Comparison of ENCODE assay signal across 31 cellular contexts in the genomic region with DNA sequence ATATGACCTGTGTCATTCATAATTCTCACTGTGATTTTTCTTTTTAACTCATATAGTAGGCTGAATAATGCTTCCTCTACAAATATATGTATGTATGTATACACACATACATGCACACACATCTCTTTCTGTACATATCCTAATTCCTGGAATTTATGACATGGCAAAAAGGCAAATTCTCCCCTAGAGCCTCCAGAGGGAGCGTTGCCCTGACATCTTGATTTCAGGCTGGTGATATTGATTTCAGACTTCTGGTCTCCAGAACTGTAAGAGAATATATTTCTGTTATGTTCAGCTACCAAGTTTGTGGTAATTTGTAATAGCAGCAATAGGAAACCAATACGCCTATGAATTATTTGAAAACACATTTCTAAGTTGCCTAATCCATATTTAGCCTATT.
DNase-seq lines count a peak whose midpoint lies in the region; ATAC-seq and TF ChIP-seq lines count a peak whose summit lies in the region.
"Had no signal": no experiment of that assay in that cellular context is flagged by ENCODE, and none has a peak within 500 bp of the region (broad histone marks: within the 10 kb centered on the region; RNA-seq: fewer than 3 reads in every experiment).

No MANE protein-coding gene starts in this region.

- DNase-seq in AG09309 (ENCODE audit: low read depth) (no peak), HFF-Myc (ENCODE audit: extremely low read depth, low read depth) (no peak), brain microvascular endothelial cell (no peak), foreskin keratinocyte (no peak), right atrium auricular region (ENCODE audit: low spot score) (no peak)
- DNase-seq in activated CD8-positive, alpha-beta memory T cell treated with anti-CD3 and anti-CD28 coated beads, Interleukin-2, amount 10 ng/mL, durations not matched to agents 7 days and 5 days: no peak
- DNase-seq: activated CD4-positive, alpha-beta T cell treated with anti-CD3 and anti-CD28 coated beads, Interleukin-2, amount 10 ng/mL, durations not matched to agents 24 days and 14 days; activated CD8-positive, alpha-beta memory T cell treated with anti-CD3 and anti-CD28 coated beads for 24 hours; colonic mucosa; effector CD8-positive, alpha-beta T cell; foreskin melanocyte; heart right ventricle; left ventricle myocardium inferior; mesendoderm; MV-4-11; NCI-H1436; NCI-H2081; NCI-H2227 treated with DMSO at 0.1 percent for 48 hours; NCI-H748 treated with DMSO at 0.1 percent for 48 hours; SIG-M5; stimulated activated CD4-positive, alpha-beta T cell treated with anti-CD3 and anti-CD28 coated beads, Interleukin-4, amount 100 ng/mL, for 1 hour; T-cell; thyroid gland had no signal

- no peaks in the 10 kb centered on the region for H3K36me3 Mint-ChIP-seq in activated CD8-positive, alpha-beta memory T cell treated with anti-CD3 and anti-CD28 coated beads, Interleukin-2, amount 10 ng/mL, durations not matched to agents 7 days and 5 days
- H3K36me3 Mint-ChIP-seq: activated naive CD4-positive, alpha-beta T cell treated with anti-CD3 and anti-CD28 coated beads, Interleukin-2, amount 50 U/mL, for 24 hours; T-cell had no signal

- H3K36me3 ChIP-seq in brain microvascular endothelial cell (replicated peaks) (no peaks in the 10 kb centered on the region), right atrium auricular region (no peaks in the 10 kb centered on the region)
- H3K36me3 ChIP-seq: colonic mucosa, heart right ventricle, left ventricle myocardium inferior, thyroid gland had no signal

- no peak overlapping the region for H3K4me3 ChIP-seq in AG09309 (ENCODE audit: control insufficient read depth, low read depth, low read length)
- no peak overlapping the region for H3K4me3 ChIP-seq in HFF-Myc (replicated peaks; ENCODE audit: low read depth, low read length)
- H3K4me3 ChIP-seq in brain microvascular endothelial cell (ENCODE audit: low read depth, low read length): no peak overlapping the region
- no peak overlapping the region for H3K4me3 ChIP-seq in right atrium auricular region
- H3K4me3 ChIP-seq: colonic mucosa, heart right ventricle, left ventricle myocardium inferior, thyroid gland had no signal

- no peak overlapping the region for H3K27ac Mint-ChIP-seq in activated CD8-positive, alpha-beta memory T cell treated with anti-CD3 and anti-CD28 coated beads, Interleukin-2, amount 10 ng/mL, durations not matched to agents 7 days and 5 days
- H3K27ac Mint-ChIP-seq: activated CD4-positive, alpha-beta T cell treated with anti-CD3 and anti-CD28 coated beads, Interleukin-2, amount 10 ng/mL, durations not matched to agents 24 days and 14 days; activated naive CD4-positive, alpha-beta T cell treated with anti-CD3 and anti-CD28 coated beads, Interleukin-2, amount 50 U/mL, for 24 hours; T-cell had no signal

- H3K9me3 Mint-ChIP-seq in activated CD8-positive, alpha-beta memory T cell treated with anti-CD3 and anti-CD28 coated beads, Interleukin-2, amount 10 ng/mL, durations not matched to agents 7 days and 5 days (ENCODE audit: low read depth): no peaks in the 10 kb centered on the region
- H3K9me3 Mint-ChIP-seq: activated CD4-positive, alpha-beta T cell treated with anti-CD3 and anti-CD28 coated beads, Interleukin-2, amount 10 ng/mL, durations not matched to agents 24 days and 14 days; activated naive CD4-positive, alpha-beta T cell treated with anti-CD3 and anti-CD28 coated beads, Interleukin-2, amount 50 U/mL, for 24 hours had no signal

- H3K27me3 ChIP-seq in brain microvascular endothelial cell (replicated peaks) (no peaks in the 10 kb centered on the region), foreskin keratinocyte (no peaks in the 10 kb centered on the region), right atrium auricular region (no peaks in the 10 kb centered on the region)
- H3K27me3 ChIP-seq: colonic mucosa, heart right ventricle, thyroid gland had no signal

- CTCF ChIA-PET in activated CD8-positive, alpha-beta memory T cell treated with anti-CD3 and anti-CD28 coated beads, Interleukin-2, amount 10 ng/mL, durations not matched to agents 7 days and 5 days (lab: Charles Lee): no interaction called here

- TF ChIP-seq CTCF in AG09309 (IDR thresholded peaks at IDR 0.05; ENCODE audit: control insufficient read depth, insufficient read depth, low read depth, low read length, missing control alignments): peak; percentile 36
- TF ChIP-seq CTCF in HFF-Myc (IDR thresholded peaks at IDR 0.05; ENCODE audit: low read depth, low read length, missing control alignments): peak; percentile 11
- peak; percentile 60 for TF ChIP-seq CTCF in brain microvascular endothelial cell (IDR thresholded peaks at IDR 0.05; ENCODE audit: low read depth, low read length, missing control alignments)
- peak; percentile 49 for TF ChIP-seq CTCF in foreskin keratinocyte (conservative IDR thresholded peaks at IDR 0.05)
- no peak for TF ChIP-seq CTCF in right atrium auricular region (IDR thresholded peaks at IDR 0.05)

- no peak overlapping the region for H3K4me3 Mint-ChIP-seq in activated CD8-positive, alpha-beta memory T cell treated with anti-CD3 and anti-CD28 coated beads, Interleukin-2, amount 10 ng/mL, durations not matched to agents 7 days and 5 days
- H3K4me3 Mint-ChIP-seq: activated CD4-positive, alpha-beta T cell treated with anti-CD3 and anti-CD28 coated beads, Interleukin-2, amount 10 ng/mL, durations not matched to agents 24 days and 14 days; activated naive CD4-positive, alpha-beta T cell treated with anti-CD3 and anti-CD28 coated beads, Interleukin-2, amount 50 U/mL, for 24 hours; T-cell had no signal

- H3K27ac ChIP-seq in brain microvascular endothelial cell (no peak overlapping the region), foreskin keratinocyte (no peak overlapping the region), right atrium auricular region (no peak overlapping the region)
- H3K27ac ChIP-seq: colonic mucosa, epithelial cell of prostate, heart right ventricle, HL-60, KMS-11, left ventricle myocardium inferior had no signal

- H3K27me3 Mint-ChIP-seq in activated CD8-positive, alpha-beta memory T cell treated with anti-CD3 and anti-CD28 coated beads, Interleukin-2, amount 10 ng/mL, durations not matched to agents 7 days and 5 days: peaks cover 3% of the 10 kb centered on the region
- H3K27me3 Mint-ChIP-seq: activated CD4-positive, alpha-beta T cell treated with anti-CD3 and anti-CD28 coated beads, Interleukin-2, amount 10 ng/mL, durations not matched to agents 24 days and 14 days; activated naive CD4-positive, alpha-beta T cell treated with anti-CD3 and anti-CD28 coated beads, Interleukin-2, amount 50 U/mL, for 24 hours; T-cell had no signal

- H3K4me1 ChIP-seq in foreskin keratinocyte (peaks cover 11% of the 10 kb centered on the region), right atrium auricular region (peaks cover 0 to 28% of the 10 kb centered on the region in 2 donors)
- H3K4me1 ChIP-seq: colonic mucosa had no signal

- ATAC-seq in foreskin keratinocyte (no peak), HG02610 (IDR thresholded peaks at IDR 0.05; ENCODE audit: unreplicated experiment) (no peak), HG02759 (IDR thresholded peaks at IDR 0.05; ENCODE audit: unreplicated experiment) (no peak)
- ATAC-seq in activated CD8-positive, alpha-beta memory T cell treated with anti-CD3 and anti-CD28 coated beads, Interleukin-2, amount 10 ng/mL, durations not matched to agents 7 days and 5 days: no peak
- ATAC-seq: heart right ventricle, Panc1, sciatic nerve, T-cell had no signal

- H3K9me3 ChIP-seq in right atrium auricular region: peaks cover 4 to 9% of the 10 kb centered on the region in 2 donors
- H3K9me3 ChIP-seq: colonic mucosa, thyroid gland had no signal

- H3K4me1 Mint-ChIP-seq in activated CD8-positive, alpha-beta memory T cell treated with anti-CD3 and anti-CD28 coated beads, Interleukin-2, amount 10 ng/mL, durations not matched to agents 7 days and 5 days: no peaks in the 10 kb centered on the region
- H3K4me1 Mint-ChIP-seq: activated CD4-positive, alpha-beta T cell treated with anti-CD3 and anti-CD28 coated beads, Interleukin-2, amount 10 ng/mL, durations not matched to agents 24 days and 14 days; activated naive CD4-positive, alpha-beta T cell treated with anti-CD3 and anti-CD28 coated beads, Interleukin-2, amount 50 U/mL, for 24 hours; T-cell had no signal

- in situ Hi-C loops in brain microvascular endothelial cell (cut with HindIII; ENCODE audit: low pct_ligation_motif_present, low sequenced_read_pairs): no loop called here

Comparison
In these comparisons a context has a peak if more than half of its experiments do, and no peak if none do; other contexts are left out.
1. CTCF ChIP-seq: peak in AG09309 (single experiment), HFF-Myc (single experiment), brain microvascular endothelial cell (single experiment) and foreskin keratinocyte (single experiment); none in right atrium auricular region (0 of 2).